Comparison of ENCODE assay signal across 17 cellular contexts in genomic region chr11:70153133-70153727, GRCh38. TPM values are rescaled to one million over a fixed set of nuclear protein-coding genes. Genes with fewer than 3 reads are reported as not detected.
DNase-seq lines count a peak whose midpoint lies in the region; ATAC-seq and TF ChIP-seq lines count a peak whose summit lies in the region.
"Had no signal": no experiment of that assay in that cellular context is flagged by ENCODE, and none has a peak within 500 bp of the region (broad histone marks: within the 10 kb centered on the region; RNA-seq: fewer than 3 reads in every experiment).

No MANE protein-coding gene starts in this region.

- H3K4me3 ChIP-seq in breast epithelium (no peak overlapping the region), astrocyte of the cerebellum (ENCODE audit: low read depth, low read length) (no peak overlapping the region), lower leg skin (ENCODE audit: low read depth, poor library complexity, severe bottlenecking) (no peak overlapping the region)
- H3K4me3 ChIP-seq: A549, SJCRH30 had no signal

- H3K36me3 ChIP-seq in breast epithelium, result no peaks in the 10 kb centered on the region
- H3K36me3 ChIP-seq: SJCRH30 had no signal

- H3K27ac Mint-ChIP-seq in MCF 10A (ENCODE audit: low read depth, unreplicated experiment), result no peak overlapping the region
- H3K27ac Mint-ChIP-seq: CD4-positive, CD25-positive, alpha-beta regulatory T cell had no signal

- WGBS in lower leg skin, 2 donors, result 81 to 86% methylated on average over 7 of the region's 7 CpGs

- H3K4me1 ChIP-seq in breast epithelium, result peaks cover 0 to 5% of the 10 kb centered on the region in 2 donors
- H3K4me1 ChIP-seq: SJCRH30 had no signal

- POLR2A ChIA-PET in MCF 10A (lab: Yijun Ruan, JAX), result interaction anchor here (0.6 kb wide), 1 partner anchor 11 kb away, joined by 3 read pairs; no protein-coding TSS in a partner anchor

- peak overlapping the region; percentile 93 to 94 for H3K27ac ChIP-seq in breast epithelium
- H3K27ac ChIP-seq: A549, RWPE1, SJCRH30 had no signal

- no peaks in the 10 kb centered on the region for H3K9me3 Mint-ChIP-seq in MCF 10A (ENCODE audit: unreplicated experiment)

- H3K4me1 Mint-ChIP-seq in MCF 10A (ENCODE audit: insufficient read depth, unreplicated experiment), result peaks cover 16% of the 10 kb centered on the region
- H3K4me1 Mint-ChIP-seq: CD4-positive, CD25-positive, alpha-beta regulatory T cell had no signal

- no peaks in the 10 kb centered on the region for H3K36me3 Mint-ChIP-seq in MCF 10A (ENCODE audit: insufficient read depth, unreplicated experiment)
- H3K36me3 Mint-ChIP-seq: CD4-positive, CD25-positive, alpha-beta regulatory T cell had no signal

- DNase-seq in breast epithelium (ENCODE audit: low spot score in 2 of 2), result no peak
- no peak for DNase-seq in MCF 10A (ENCODE audit: unreplicated experiment)
- peak; percentile 7 for DNase-seq in NOMO-1 treated with DMSO at 0.1 percent for 48 hours (lab: John Stamatoyannopoulos, UW; ENCODE audit: unreplicated experiment)
- DNase-seq in astrocyte of the cerebellum (ENCODE audit: low read depth), result peak; percentile 37
- DNase-seq in activated T-cell treated with anti-CD3 and anti-CD28 coated beads, Interleukin-2, amount 50 U/mL, for 48 hours, result no peak
- DNase-seq in lower leg skin (ENCODE audit: low spot score in 2 of 2), result no peak
- no peak for DNase-seq in D341Med (ENCODE audit: low spot score)
- DNase-seq: CD4-positive, CD25-positive, alpha-beta regulatory T cell; NCI-H1092 treated with DMSO at 0.1 percent for 48 hours; NCI-H1694; NCI-H2107; NCI-H226; NCI-H526 treated with DMSO at 0.1 percent for 48 hours; SJCRH30 had no signal

- in situ Hi-C loops in astrocyte of the cerebellum (cut with HindIII; ENCODE audit: low sequenced_read_pairs), result no loop called here

- TF ChIP-seq CTCF in breast epithelium (IDR thresholded peaks at IDR 0.05) (no peak), MCF 10A (IDR thresholded peaks at IDR 0.05; ENCODE audit: unreplicated experiment) (no peak), astrocyte of the cerebellum (IDR thresholded peaks at IDR 0.05; ENCODE audit: low read depth, low read length, missing control alignments) (no peak), lower leg skin (IDR thresholded peaks at IDR 0.05) (no peak)

- no peaks in the 10 kb centered on the region for H3K27me3 ChIP-seq in breast epithelium
- H3K27me3 ChIP-seq: SJCRH30 had no signal

- peaks cover 10% of the 10 kb centered on the region for H3K27me3 Mint-ChIP-seq in MCF 10A (ENCODE audit: insufficient read depth, unreplicated experiment)

- intact Hi-C loops in breast epithelium (cut with DNase I; ENCODE audit: low total_unique reads) (no loop called here), MCF 10A (cut with micrococcal nuclease) (no loop called here), lower leg skin (cut with DNase I; ENCODE audit: low total_unique reads) (no loop called here)

- no peak for ATAC-seq in HG02973 (IDR thresholded peaks at IDR 0.05; ENCODE audit: unreplicated experiment)
- ATAC-seq: A549 had no signal

- H3K9me3 ChIP-seq in breast epithelium, result no peaks in the 10 kb centered on the region
- H3K9me3 ChIP-seq: A549, SJCRH30 had no signal

- TF ChIP-seq POLR2A in breast epithelium (IDR thresholded peaks at IDR 0.05) (no peak), lower leg skin (IDR thresholded peaks at IDR 0.05) (no peak)

- CTCF ChIA-PET in MCF 10A (lab: Yijun Ruan, JAX), result interaction anchor here (0.6 kb wide), 1 partner anchor 14 kb away, joined by 3 read pairs; no protein-coding TSS in a partner anchor

- BruUV-seq in MCF 10A (replicated peaks; lab: Mats Ljungman, UMichigan), result no TSS peak

- no peak overlapping the region for H3K4me3 Mint-ChIP-seq in MCF 10A (ENCODE audit: unreplicated experiment)
- H3K4me3 Mint-ChIP-seq: CD4-positive, CD25-positive, alpha-beta regulatory T cell had no signal

RNA-seq across cellular contexts. Expression of gene FADD, which starts 49.9 kb away (rescaled TPM):
- total RNA-seq in breast epithelium, result 10 to 100 TPM; 17.6 to 33.1 (median 30.2) TPM
- 37.1 and 44.1 TPM in 2 replicates for total RNA-seq in MCF 10A (2022)
- total RNA-seq in lower leg skin, result 10 to 100 TPM; 17.9 to 24.5 (median 21.0) TPM

Comparison
In these comparisons a context has a peak if more than half of its experiments do, and no peak if none do; other contexts are left out.
1. DNase-seq: peak in NOMO-1 treated with DMSO at 0.1 percent for 48 hours (single experiment) and astrocyte of the cerebellum (single experiment); none in breast epithelium (0 of 2), MCF 10A (single experiment), activated T-cell treated with anti-CD3 and anti-CD28 coated beads, Interleukin-2, amount 50 U/mL, for 48 hours (0 of 2), lower leg skin (0 of 2) and D341Med (single experiment).